ENCODE assay signal across 1 cellular context in the genomic region with DNA sequence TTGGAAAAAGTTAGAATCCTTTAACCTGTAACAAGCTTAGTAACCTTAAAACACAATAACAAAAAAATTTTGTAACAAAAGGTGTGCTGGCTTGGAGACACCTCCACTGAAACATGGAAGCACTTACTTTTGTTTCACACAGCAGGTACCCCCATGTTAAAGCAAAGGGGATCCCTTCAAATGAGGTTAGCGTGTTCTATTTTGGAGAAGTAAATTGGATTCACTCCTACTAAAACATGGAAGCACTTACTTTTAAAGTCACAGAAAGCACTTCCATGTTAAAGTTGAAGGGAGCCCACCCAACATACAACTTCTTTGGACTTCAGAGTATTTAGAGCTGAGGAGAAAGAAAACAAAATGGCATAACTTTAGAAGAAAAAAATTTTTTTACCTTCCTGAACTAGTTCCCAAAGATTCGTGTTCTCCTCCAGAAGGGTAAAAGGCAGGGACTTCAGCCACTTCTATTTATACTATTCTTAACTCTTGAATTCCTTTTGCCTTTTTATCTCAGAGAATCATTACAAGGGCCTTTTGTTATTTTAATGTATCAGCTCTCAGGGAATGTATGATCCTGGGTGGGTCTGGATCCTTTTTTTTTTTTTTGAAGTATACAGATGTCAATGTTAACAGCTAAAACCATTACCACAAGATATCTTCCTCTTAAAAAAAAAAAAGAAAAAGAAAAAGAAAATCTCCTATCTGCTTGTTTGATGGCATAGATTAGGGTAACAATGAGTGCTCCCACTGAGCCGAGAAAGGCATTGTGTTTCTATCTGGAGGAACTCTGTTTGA.
TF ChIP-seq lines count a peak whose summit lies in the region.

No MANE protein-coding gene starts in this region.

TF ChIP-seq in H1, 55 proteins besides CTCF, POLR2A, EP300 and RAD21 (continues in another document):
- TF ChIP-seq SAP30 (IDR thresholded peaks at IDR 0.05; ENCODE audit: insufficient read depth, insufficient replicate concordance, low read length) (no peak), HDAC6 (IDR thresholded peaks at IDR 0.05; ENCODE audit: low read depth, low read length) (no peak), KDM1A (IDR thresholded peaks at IDR 0.05; ENCODE audit: borderline replicate concordance, low read length) (no peak), TAF7 (optimal IDR thresholded peaks at IDR 0.05; ENCODE audit: borderline replicate concordance, low read depth, low read length) (peak; percentile 99), EZH2 (IDR thresholded peaks at IDR 0.05; ENCODE audit: low read depth, low read length, severe bottlenecking) (no peak), ASH2L (IDR thresholded peaks at IDR 0.05; ENCODE audit: low read length) (no peak), NRF1 (IDR thresholded peaks at IDR 0.05; ENCODE audit: low read depth, low read length) (peak; percentile 29; the same call in 1 of the 2 replicates), KDM5A (IDR thresholded peaks at IDR 0.05; ENCODE audit: low read length) (no peak), CREB1 (IDR thresholded peaks at IDR 0.05) (no peak; the same call in 1 of the 2 replicates), NANOG (IDR thresholded peaks at IDR 0.05; ENCODE audit: insufficient read depth, low read depth, low read length, poor library complexity, severe bottlenecking) (peak; percentile 94), CHD1 (IDR thresholded peaks at IDR 0.05; ENCODE audit: low read depth, low read length) (peak; percentile 88; the same call in 1 of the 2 replicates), RBBP5 (IDR thresholded peaks at IDR 0.05; ENCODE audit: borderline replicate concordance, low read depth, low read length) (no peak), BCL11A (IDR thresholded peaks at IDR 0.05; ENCODE audit: low read depth in 2 of 2, low read length in 2 of 2) (no peak), SP2 (IDR thresholded peaks at IDR 0.05; ENCODE audit: low read length) (no peak; the same call in 1 of the 2 replicates), KDM4A (IDR thresholded peaks at IDR 0.05; ENCODE audit: low read depth, low read length, severe bottlenecking) (no peak), SRF (IDR thresholded peaks at IDR 0.05; ENCODE audit: low read depth, low read length) (no peak), EGR1 (IDR thresholded peaks at IDR 0.05; ENCODE audit: borderline replicate concordance, low read depth, low read length) (peak; percentile 33; the same call in 1 of the 2 replicates), SP4 (IDR thresholded peaks at IDR 0.05; ENCODE audit: low read length) (peak; percentile 81), PHF8 (conservative IDR thresholded peaks at IDR 0.05; ENCODE audit: low read depth, low read length) (peak; percentile 35), SUZ12 (IDR thresholded peaks at IDR 0.05; ENCODE audit: low read length) (no peak), CEBPB (IDR thresholded peaks at IDR 0.05; ENCODE audit: low read depth, low read length) (no peak), HDAC2 (IDR thresholded peaks at IDR 0.05; ENCODE audit: borderline replicate concordance in 1 of 2, low read depth in 2 of 2, low read length in 2 of 2) (peak in 1 of 2 experiments; percentile 65; a peak in 1 of 4 replicates), JUND (IDR thresholded peaks at IDR 0.05; ENCODE audit: low read length) (peak; percentile 46; the same call in 1 of the 2 replicates), TBP (IDR thresholded peaks at IDR 0.05; ENCODE audit: low read depth, low read length) (peak; percentile 98), YY1 (IDR thresholded peaks at IDR 0.05; ENCODE audit: low read depth, low read length) (no peak), RFX5 (IDR thresholded peaks at IDR 0.05; ENCODE audit: borderline replicate concordance, low read depth, low read length) (no peak), ZNF274 (IDR thresholded peaks at IDR 0.05; ENCODE audit: borderline replicate concordance, extremely low read depth, low read length) (no peak), SIX5 (IDR thresholded peaks at IDR 0.05; ENCODE audit: low read depth, low read length) (no peak), BRCA1 (IDR thresholded peaks at IDR 0.05; ENCODE audit: low read depth, low read length) (peak; percentile 42; the same call in 1 of the 2 replicates), POU5F1 (IDR thresholded peaks at IDR 0.05; ENCODE audit: low read depth, low read length) (peak; percentile 66; the same call in 1 of the 2 replicates), SP1 (IDR thresholded peaks at IDR 0.05; ENCODE audit: low read depth, low read length) (peak; percentile 55), SIRT6 (IDR thresholded peaks at IDR 0.05; ENCODE audit: low read length) (no peak), BACH1 (IDR thresholded peaks at IDR 0.05; ENCODE audit: low read length) (no peak), MAFK (IDR thresholded peaks at IDR 0.05; ENCODE audit: low read depth, low read length) (peak; percentile 33; the same call in 1 of the 2 replicates), SIN3A (conservative IDR thresholded peaks at IDR 0.05 in 1 of 2, IDR thresholded peaks at IDR 0.05 in 1 of 2; ENCODE audit: low read depth in 1 of 2, low read length in 2 of 2) (no peak), CHD2 (IDR thresholded peaks at IDR 0.05; ENCODE audit: low read length) (no peak; the same call in 1 of the 2 replicates), GTF2F1 (IDR thresholded peaks at IDR 0.05; ENCODE audit: borderline replicate concordance, low read depth, low read length) (peak; percentile 99), CBX8 (IDR thresholded peaks at IDR 0.05; ENCODE audit: borderline replicate concordance, low read depth, low read length) (no peak), FOSL1 (IDR thresholded peaks at IDR 0.05; ENCODE audit: insufficient read depth, low read depth, low read length) (no peak), JUN (IDR thresholded peaks at IDR 0.05; ENCODE audit: low read depth, low read length) (no peak), CBX5 (IDR thresholded peaks at IDR 0.05; ENCODE audit: low read depth, low read length) (no peak), RXRA (IDR thresholded peaks at IDR 0.05; ENCODE audit: insufficient read depth, low read depth, low read length) (no peak), TEAD4 (IDR thresholded peaks at IDR 0.05; ENCODE audit: low read depth, low read length) (peak; percentile 10; the same call in 1 of the 2 replicates), GABPA (IDR thresholded peaks at IDR 0.05; ENCODE audit: borderline replicate concordance, insufficient read depth, low read length) (no peak), POLR2AphosphoS5 (IDR thresholded peaks at IDR 0.05; ENCODE audit: low read depth, low read length) (peak; percentile 93), TCF12 (IDR thresholded peaks at IDR 0.05; ENCODE audit: low read depth, low read length) (no peak; the same call in 1 of the 2 replicates), TAF1 (IDR thresholded peaks at IDR 0.05; ENCODE audit: low read depth, low read length) (peak; percentile 82), CTBP2 (IDR thresholded peaks at IDR 0.05; ENCODE audit: borderline replicate concordance, insufficient read depth, insufficient read length, low read length) (no peak)
- TF ChIP-seq, protein P1, sequence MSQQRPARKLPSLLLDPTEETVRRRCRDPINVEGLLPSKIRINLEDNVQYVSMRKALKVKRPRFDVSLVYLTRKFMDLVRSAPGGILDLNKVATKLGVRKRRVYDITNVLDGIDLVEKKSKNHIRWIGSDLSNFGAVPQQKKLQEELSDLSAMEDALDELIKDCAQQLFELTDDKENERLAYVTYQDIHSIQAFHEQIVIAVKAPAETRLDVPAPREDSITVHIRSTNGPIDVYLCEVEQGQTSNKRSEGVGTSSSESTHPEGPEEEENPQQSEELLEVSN (IDR thresholded peaks at IDR 0.05): 0 out of 2 replicates have a peak, but pooled peaks have one; percentile 9
- TF ChIP-seq, protein P2, sequence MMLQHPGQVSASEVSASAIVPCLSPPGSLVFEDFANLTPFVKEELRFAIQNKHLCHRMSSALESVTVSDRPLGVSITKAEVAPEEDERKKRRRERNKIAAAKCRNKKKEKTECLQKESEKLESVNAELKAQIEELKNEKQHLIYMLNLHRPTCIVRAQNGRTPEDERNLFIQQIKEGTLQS (IDR thresholded peaks at IDR 0.05; ENCODE audit: insufficient read depth, low read depth, low read length): no peak
- TF ChIP-seq, protein P3, sequence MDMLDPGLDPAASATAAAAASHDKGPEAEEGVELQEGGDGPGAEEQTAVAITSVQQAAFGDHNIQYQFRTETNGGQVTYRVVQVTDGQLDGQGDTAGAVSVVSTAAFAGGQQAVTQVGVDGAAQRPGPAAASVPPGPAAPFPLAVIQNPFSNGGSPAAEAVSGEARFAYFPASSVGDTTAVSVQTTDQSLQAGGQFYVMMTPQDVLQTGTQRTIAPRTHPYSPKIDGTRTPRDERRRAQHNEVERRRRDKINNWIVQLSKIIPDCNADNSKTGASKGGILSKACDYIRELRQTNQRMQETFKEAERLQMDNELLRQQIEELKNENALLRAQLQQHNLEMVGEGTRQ (IDR thresholded peaks at IDR 0.05; ENCODE audit: low read length): no peak
- TF ChIP-seq, protein P4, sequence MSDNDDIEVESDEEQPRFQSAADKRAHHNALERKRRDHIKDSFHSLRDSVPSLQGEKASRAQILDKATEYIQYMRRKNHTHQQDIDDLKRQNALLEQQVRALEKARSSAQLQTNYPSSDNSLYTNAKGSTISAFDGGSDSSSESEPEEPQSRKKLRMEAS (IDR thresholded peaks at IDR 0.05): no peak
- TF ChIP-seq, protein P5, sequence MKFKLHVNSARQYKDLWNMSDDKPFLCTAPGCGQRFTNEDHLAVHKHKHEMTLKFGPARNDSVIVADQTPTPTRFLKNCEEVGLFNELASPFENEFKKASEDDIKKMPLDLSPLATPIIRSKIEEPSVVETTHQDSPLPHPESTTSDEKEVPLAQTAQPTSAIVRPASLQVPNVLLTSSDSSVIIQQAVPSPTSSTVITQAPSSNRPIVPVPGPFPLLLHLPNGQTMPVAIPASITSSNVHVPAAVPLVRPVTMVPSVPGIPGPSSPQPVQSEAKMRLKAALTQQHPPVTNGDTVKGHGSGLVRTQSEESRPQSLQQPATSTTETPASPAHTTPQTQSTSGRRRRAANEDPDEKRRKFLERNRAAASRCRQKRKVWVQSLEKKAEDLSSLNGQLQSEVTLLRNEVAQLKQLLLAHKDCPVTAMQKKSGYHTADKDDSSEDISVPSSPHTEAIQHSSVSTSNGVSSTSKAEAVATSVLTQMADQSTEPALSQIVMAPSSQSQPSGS (IDR thresholded peaks at IDR 0.05; ENCODE audit: low read length): peak; percentile 99
- TF ChIP-seq, protein P6, sequence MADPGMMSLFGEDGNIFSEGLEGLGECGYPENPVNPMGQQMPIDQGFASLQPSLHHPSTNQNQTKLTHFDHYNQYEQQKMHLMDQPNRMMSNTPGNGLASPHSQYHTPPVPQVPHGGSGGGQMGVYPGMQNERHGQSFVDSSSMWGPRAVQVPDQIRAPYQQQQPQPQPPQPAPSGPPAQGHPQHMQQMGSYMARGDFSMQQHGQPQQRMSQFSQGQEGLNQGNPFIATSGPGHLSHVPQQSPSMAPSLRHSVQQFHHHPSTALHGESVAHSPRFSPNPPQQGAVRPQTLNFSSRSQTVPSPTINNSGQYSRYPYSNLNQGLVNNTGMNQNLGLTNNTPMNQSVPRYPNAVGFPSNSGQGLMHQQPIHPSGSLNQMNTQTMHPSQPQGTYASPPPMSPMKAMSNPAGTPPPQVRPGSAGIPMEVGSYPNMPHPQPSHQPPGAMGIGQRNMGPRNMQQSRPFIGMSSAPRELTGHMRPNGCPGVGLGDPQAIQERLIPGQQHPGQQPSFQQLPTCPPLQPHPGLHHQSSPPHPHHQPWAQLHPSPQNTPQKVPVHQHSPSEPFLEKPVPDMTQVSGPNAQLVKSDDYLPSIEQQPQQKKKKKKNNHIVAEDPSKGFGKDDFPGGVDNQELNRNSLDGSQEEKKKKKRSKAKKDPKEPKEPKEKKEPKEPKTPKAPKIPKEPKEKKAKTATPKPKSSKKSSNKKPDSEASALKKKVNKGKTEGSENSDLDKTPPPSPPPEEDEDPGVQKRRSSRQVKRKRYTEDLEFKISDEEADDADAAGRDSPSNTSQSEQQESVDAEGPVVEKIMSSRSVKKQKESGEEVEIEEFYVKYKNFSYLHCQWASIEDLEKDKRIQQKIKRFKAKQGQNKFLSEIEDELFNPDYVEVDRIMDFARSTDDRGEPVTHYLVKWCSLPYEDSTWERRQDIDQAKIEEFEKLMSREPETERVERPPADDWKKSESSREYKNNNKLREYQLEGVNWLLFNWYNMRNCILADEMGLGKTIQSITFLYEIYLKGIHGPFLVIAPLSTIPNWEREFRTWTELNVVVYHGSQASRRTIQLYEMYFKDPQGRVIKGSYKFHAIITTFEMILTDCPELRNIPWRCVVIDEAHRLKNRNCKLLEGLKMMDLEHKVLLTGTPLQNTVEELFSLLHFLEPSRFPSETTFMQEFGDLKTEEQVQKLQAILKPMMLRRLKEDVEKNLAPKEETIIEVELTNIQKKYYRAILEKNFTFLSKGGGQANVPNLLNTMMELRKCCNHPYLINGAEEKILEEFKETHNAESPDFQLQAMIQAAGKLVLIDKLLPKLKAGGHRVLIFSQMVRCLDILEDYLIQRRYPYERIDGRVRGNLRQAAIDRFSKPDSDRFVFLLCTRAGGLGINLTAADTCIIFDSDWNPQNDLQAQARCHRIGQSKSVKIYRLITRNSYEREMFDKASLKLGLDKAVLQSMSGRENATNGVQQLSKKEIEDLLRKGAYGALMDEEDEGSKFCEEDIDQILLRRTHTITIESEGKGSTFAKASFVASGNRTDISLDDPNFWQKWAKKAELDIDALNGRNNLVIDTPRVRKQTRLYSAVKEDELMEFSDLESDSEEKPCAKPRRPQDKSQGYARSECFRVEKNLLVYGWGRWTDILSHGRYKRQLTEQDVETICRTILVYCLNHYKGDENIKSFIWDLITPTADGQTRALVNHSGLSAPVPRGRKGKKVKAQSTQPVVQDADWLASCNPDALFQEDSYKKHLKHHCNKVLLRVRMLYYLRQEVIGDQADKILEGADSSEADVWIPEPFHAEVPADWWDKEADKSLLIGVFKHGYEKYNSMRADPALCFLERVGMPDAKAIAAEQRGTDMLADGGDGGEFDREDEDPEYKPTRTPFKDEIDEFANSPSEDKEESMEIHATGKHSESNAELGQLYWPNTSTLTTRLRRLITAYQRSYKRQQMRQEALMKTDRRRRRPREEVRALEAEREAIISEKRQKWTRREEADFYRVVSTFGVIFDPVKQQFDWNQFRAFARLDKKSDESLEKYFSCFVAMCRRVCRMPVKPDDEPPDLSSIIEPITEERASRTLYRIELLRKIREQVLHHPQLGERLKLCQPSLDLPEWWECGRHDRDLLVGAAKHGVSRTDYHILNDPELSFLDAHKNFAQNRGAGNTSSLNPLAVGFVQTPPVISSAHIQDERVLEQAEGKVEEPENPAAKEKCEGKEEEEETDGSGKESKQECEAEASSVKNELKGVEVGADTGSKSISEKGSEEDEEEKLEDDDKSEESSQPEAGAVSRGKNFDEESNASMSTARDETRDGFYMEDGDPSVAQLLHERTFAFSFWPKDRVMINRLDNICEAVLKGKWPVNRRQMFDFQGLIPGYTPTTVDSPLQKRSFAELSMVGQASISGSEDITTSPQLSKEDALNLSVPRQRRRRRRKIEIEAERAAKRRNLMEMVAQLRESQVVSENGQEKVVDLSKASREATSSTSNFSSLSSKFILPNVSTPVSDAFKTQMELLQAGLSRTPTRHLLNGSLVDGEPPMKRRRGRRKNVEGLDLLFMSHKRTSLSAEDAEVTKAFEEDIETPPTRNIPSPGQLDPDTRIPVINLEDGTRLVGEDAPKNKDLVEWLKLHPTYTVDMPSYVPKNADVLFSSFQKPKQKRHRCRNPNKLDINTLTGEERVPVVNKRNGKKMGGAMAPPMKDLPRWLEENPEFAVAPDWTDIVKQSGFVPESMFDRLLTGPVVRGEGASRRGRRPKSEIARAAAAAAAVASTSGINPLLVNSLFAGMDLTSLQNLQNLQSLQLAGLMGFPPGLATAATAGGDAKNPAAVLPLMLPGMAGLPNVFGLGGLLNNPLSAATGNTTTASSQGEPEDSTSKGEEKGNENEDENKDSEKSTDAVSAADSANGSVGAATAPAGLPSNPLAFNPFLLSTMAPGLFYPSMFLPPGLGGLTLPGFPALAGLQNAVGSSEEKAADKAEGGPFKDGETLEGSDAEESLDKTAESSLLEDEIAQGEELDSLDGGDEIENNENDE (IDR thresholded peaks at IDR 0.05; ENCODE audit: insufficient replicate concordance, low read length): no peak
